In the genomic region with DNA sequence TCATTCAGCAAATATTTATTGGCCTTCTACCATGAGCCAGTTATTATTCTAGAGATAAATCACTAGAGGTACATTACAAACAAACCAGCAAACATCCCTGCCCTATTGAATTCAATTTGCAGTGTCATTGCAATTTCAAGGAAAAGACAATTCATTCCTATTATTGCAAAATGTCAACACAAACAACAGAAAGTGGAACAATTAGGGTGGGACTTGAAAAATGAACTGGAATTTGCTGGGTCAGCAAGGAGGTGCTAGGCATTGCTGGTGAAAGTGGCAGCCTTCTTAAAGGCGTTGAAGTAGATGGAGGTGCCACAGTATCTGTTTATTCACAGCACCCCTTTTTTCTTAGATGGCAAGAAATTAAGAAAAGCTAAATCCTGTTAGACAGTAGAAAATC, we compare ENCODE assay signal across 28 cellular contexts.
"Had no signal": no experiment of that assay in that cellular context is flagged by ENCODE, and none has a peak within 500 bp of the region (broad histone marks: within the 10 kb centered on the region; RNA-seq: fewer than 3 reads in every experiment).

No MANE protein-coding gene starts in this region.

- H3K4me1 ChIP-seq: esophagus muscularis mucosa, gastroesophageal sphincter, left ventricle myocardium inferior, neural progenitor cell, tibial artery had no signal

- H2AFZ ChIP-seq: neural progenitor cell had no signal

- H3K36me3 Mint-ChIP-seq: activated CD8-positive, alpha-beta memory T cell treated with anti-CD3 and anti-CD28 coated beads, Interleukin-2, amount 10 ng/mL, durations not matched to agents 7 days and 5 days; brain; mesothelial cell of epicardium; neural progenitor cell had no signal

- H3K27ac Mint-ChIP-seq: activated CD4-positive, alpha-beta memory T cell treated with anti-CD3 and anti-CD28 coated beads, Interleukin-2, amount 10 ng/mL, durations not matched to agents 7 days and 5 days; activated CD4-positive, alpha-beta T cell treated with anti-CD3 and anti-CD28 coated beads, Interleukin-2, amount 10 ng/mL, durations not matched to agents 24 days and 14 days; activated CD8-positive, alpha-beta memory T cell treated with anti-CD3 and anti-CD28 coated beads, Interleukin-2, amount 10 ng/mL, durations not matched to agents 7 days and 5 days; activated naive CD8-positive, alpha-beta T cell treated with anti-CD3 and anti-CD28 coated beads, Interleukin-2, amount 50 U/mL, for 24 hours; activated T-helper 1 cell treated with anti-CD3 and anti-CD28 coated beads, Interleukin-12 subunit alpha, Interleukin-12 subunit beta, Interleukin-2, Interleukin-4 antibody, amounts not matched to agents 30 ng/mL and 10 ng/mL and 1 ng/mL, durations not matched to agents 14 hours and 24 hours and 36 hours; brain; effector memory CD8-positive, alpha-beta T cell; mesothelial cell of epicardium; naive thymus-derived CD8-positive, alpha-beta T cell; neural progenitor cell; stimulated activated naive CD8-positive, alpha-beta T cell treated with anti-CD3 and anti-CD28 coated beads, Interleukin-15, Interleukin-2, amounts not matched to agents 100 ng/mL and 50 ng/mL, for 24 hours; T-helper 2 cell treated with Interferon-gamma antibody and Interleukin-4, amounts not matched to agents 5 μg/mL and 100 μg/mL, for 36 hours had no signal

- H3K4me3 Mint-ChIP-seq: activated CD4-positive, alpha-beta memory T cell treated with anti-CD3 and anti-CD28 coated beads, Interleukin-2, amount 10 ng/mL, durations not matched to agents 7 days and 5 days; activated CD4-positive, alpha-beta T cell treated with anti-CD3 and anti-CD28 coated beads, Interleukin-2, amount 10 ng/mL, durations not matched to agents 24 days and 14 days; activated CD8-positive, alpha-beta memory T cell treated with anti-CD3 and anti-CD28 coated beads, Interleukin-2, amount 10 ng/mL, durations not matched to agents 7 days and 5 days; activated naive CD8-positive, alpha-beta T cell treated with anti-CD3 and anti-CD28 coated beads, Interleukin-2, amount 50 U/mL, for 24 hours; activated T-helper 1 cell treated with anti-CD3 and anti-CD28 coated beads, Interleukin-12 subunit alpha, Interleukin-12 subunit beta, Interleukin-2, Interleukin-4 antibody, amounts not matched to agents 30 ng/mL and 10 ng/mL and 1 ng/mL, durations not matched to agents 14 hours and 24 hours and 36 hours; brain; effector memory CD8-positive, alpha-beta T cell; mesothelial cell of epicardium; naive thymus-derived CD8-positive, alpha-beta T cell; neural progenitor cell; stimulated activated naive CD8-positive, alpha-beta T cell treated with anti-CD3 and anti-CD28 coated beads, Interleukin-15, Interleukin-2, amounts not matched to agents 100 ng/mL and 50 ng/mL, for 24 hours; T-helper 2 cell treated with Interferon-gamma antibody and Interleukin-4, amounts not matched to agents 5 μg/mL and 100 μg/mL, for 36 hours had no signal

- H3K36me3 ChIP-seq: esophagus muscularis mucosa, gastroesophageal sphincter, left ventricle myocardium inferior, neural progenitor cell, tibial artery had no signal

- FAIRE-seq: endothelial cell of umbilical vein had no signal

- ATAC-seq: activated CD4-positive, CD25-positive, alpha-beta regulatory T cell treated with anti-CD3 and anti-CD28 coated beads, Interleukin-2, amount 50 U/mL, for 24 hours; activated CD8-positive, alpha-beta memory T cell treated with anti-CD3 and anti-CD28 coated beads, Interleukin-2, amount 10 ng/mL, durations not matched to agents 7 days and 5 days; activated naive CD8-positive, alpha-beta T cell treated with anti-CD3 and anti-CD28 coated beads, Interleukin-2, amount 50 U/mL, for 24 hours; effector memory CD8-positive, alpha-beta T cell; gastroesophageal sphincter; naive thymus-derived CD8-positive, alpha-beta T cell had no signal

- H3K9ac ChIP-seq: neural progenitor cell had no signal

- H3K9me3 Mint-ChIP-seq: activated CD4-positive, alpha-beta memory T cell treated with anti-CD3 and anti-CD28 coated beads, Interleukin-2, amount 10 ng/mL, durations not matched to agents 7 days and 5 days; activated CD4-positive, alpha-beta T cell treated with anti-CD3 and anti-CD28 coated beads, Interleukin-2, amount 10 ng/mL, durations not matched to agents 24 days and 14 days; activated naive CD8-positive, alpha-beta T cell treated with anti-CD3 and anti-CD28 coated beads, Interleukin-2, amount 50 U/mL, for 24 hours; activated T-helper 1 cell treated with anti-CD3 and anti-CD28 coated beads, Interleukin-12 subunit alpha, Interleukin-12 subunit beta, Interleukin-2, Interleukin-4 antibody, amounts not matched to agents 30 ng/mL and 10 ng/mL and 1 ng/mL, durations not matched to agents 14 hours and 24 hours and 36 hours; brain; effector memory CD8-positive, alpha-beta T cell; mesothelial cell of epicardium; naive thymus-derived CD8-positive, alpha-beta T cell; neural progenitor cell; stimulated activated naive CD8-positive, alpha-beta T cell treated with anti-CD3 and anti-CD28 coated beads, Interleukin-15, Interleukin-2, amounts not matched to agents 100 ng/mL and 50 ng/mL, for 24 hours; T-helper 2 cell treated with Interferon-gamma antibody and Interleukin-4, amounts not matched to agents 5 μg/mL and 100 μg/mL, for 36 hours had no signal

- H3K27me3 Mint-ChIP-seq: activated CD4-positive, alpha-beta memory T cell treated with anti-CD3 and anti-CD28 coated beads, Interleukin-2, amount 10 ng/mL, durations not matched to agents 7 days and 5 days; activated CD4-positive, alpha-beta T cell treated with anti-CD3 and anti-CD28 coated beads, Interleukin-2, amount 10 ng/mL, durations not matched to agents 24 days and 14 days; activated CD8-positive, alpha-beta memory T cell treated with anti-CD3 and anti-CD28 coated beads, Interleukin-2, amount 10 ng/mL, durations not matched to agents 7 days and 5 days; activated naive CD8-positive, alpha-beta T cell treated with anti-CD3 and anti-CD28 coated beads, Interleukin-2, amount 50 U/mL, for 24 hours; brain; stimulated activated naive CD8-positive, alpha-beta T cell treated with anti-CD3 and anti-CD28 coated beads, Interleukin-15, Interleukin-2, amounts not matched to agents 100 ng/mL and 50 ng/mL, for 24 hours had no signal

- H3K4me3 ChIP-seq: esophagus muscularis mucosa, gastroesophageal sphincter, left ventricle myocardium inferior, neural progenitor cell, tibial artery had no signal

- H3K4me1 Mint-ChIP-seq: activated CD4-positive, alpha-beta memory T cell treated with anti-CD3 and anti-CD28 coated beads, Interleukin-2, amount 10 ng/mL, durations not matched to agents 7 days and 5 days; activated CD4-positive, alpha-beta T cell treated with anti-CD3 and anti-CD28 coated beads, Interleukin-2, amount 10 ng/mL, durations not matched to agents 24 days and 14 days; activated CD8-positive, alpha-beta memory T cell treated with anti-CD3 and anti-CD28 coated beads, Interleukin-2, amount 10 ng/mL, durations not matched to agents 7 days and 5 days; activated naive CD8-positive, alpha-beta T cell treated with anti-CD3 and anti-CD28 coated beads, Interleukin-2, amount 50 U/mL, for 24 hours; brain; mesothelial cell of epicardium; neural progenitor cell had no signal

- H3K27me3 ChIP-seq: esophagus muscularis mucosa, gastroesophageal sphincter, neural progenitor cell, tibial artery had no signal

- DNase-seq: activated CD4-positive, alpha-beta memory T cell treated with anti-CD3 and anti-CD28 coated beads, Interleukin-2, amount 10 ng/mL, durations not matched to agents 7 days and 5 days; activated CD4-positive, alpha-beta T cell treated with anti-CD3 and anti-CD28 coated beads, Interleukin-2, amount 10 ng/mL, durations not matched to agents 24 days and 14 days; activated CD8-positive, alpha-beta memory T cell treated with anti-CD3 and anti-CD28 coated beads, Interleukin-2, amount 10 ng/mL, durations not matched to agents 7 days and 5 days; activated gamma-delta T cell; activated naive CD4-positive, alpha-beta T cell treated with anti-CD3 and anti-CD28 coated beads, Interleukin-2, amount 50 U/mL, for 16 hours; activated naive CD8-positive, alpha-beta T cell treated with anti-CD3 and anti-CD28 coated beads, Interleukin-2, amount 50 U/mL, for 24 hours; anterior cingulate cortex; central memory CD4-positive, alpha-beta T cell; dermis blood vessel endothelial cell; effector memory CD8-positive, alpha-beta T cell; head of caudate nucleus; hypothalamus; left ventricle myocardium inferior; naive thymus-derived CD8-positive, alpha-beta T cell; retina; substantia nigra; tibial artery had no signal

- H3K9me3 ChIP-seq: esophagus muscularis mucosa, gastroesophageal sphincter, left ventricle myocardium inferior, tibial artery had no signal

- H3K4me2 ChIP-seq: neural progenitor cell had no signal

- H3K27ac ChIP-seq: esophagus muscularis mucosa, gastroesophageal sphincter, left ventricle myocardium inferior, neural progenitor cell, tibial artery, VCaP had no signal
